In the genomic region with DNA sequence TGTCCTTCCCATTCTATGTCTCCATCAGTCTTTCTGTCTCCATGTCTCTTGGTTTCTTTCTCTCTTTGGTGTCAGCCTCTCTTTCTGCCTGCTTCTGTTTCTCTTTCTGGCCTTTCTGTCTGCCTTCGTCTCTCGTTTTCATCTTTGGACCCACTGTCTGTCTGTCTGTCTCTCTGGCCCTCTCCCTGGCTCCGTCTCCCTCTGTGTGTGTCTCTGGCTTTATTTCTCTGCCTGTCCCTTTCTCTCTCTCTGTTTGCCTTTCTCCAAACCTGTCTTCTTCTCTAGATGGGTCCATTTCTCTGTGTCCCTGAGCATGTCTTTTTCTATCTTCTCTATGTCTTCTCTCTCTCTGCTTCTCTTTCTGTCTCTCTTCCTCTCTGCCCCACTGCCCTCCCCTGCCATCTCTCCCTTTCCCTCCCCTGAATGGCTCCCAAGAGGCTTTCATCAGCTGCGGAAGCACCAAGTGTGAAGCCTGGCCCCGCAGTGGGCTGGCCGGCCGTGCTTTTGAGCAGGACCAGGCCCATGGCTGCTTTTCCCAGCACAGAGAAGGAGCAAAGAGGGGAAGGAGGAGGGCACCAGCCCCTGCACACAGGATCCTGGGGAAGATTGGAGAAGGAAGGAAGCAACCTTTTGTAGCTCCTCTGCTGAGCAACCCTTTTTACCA, we compare ENCODE assay signal across 22 cellular contexts. TPM values are rescaled to one million over a fixed set of nuclear protein-coding genes. Genes with fewer than 3 reads are reported as not detected.
DNase-seq lines count a peak whose midpoint lies in the region; TF ChIP-seq lines count a peak whose summit lies in the region.
"Had no signal": no experiment of that assay in that cellular context is flagged by ENCODE, and none has a peak within 500 bp of the region (broad histone marks: within the 10 kb centered on the region; RNA-seq: fewer than 3 reads in every experiment).

No MANE protein-coding gene starts in this region.

- H4K20me1 ChIP-seq in BLaER1 (peaks cover 8% of the 10 kb centered on the region; the same call in 1 of the 2 replicates), hepatocyte (ENCODE audit: insufficient read depth, poor library complexity, severe bottlenecking) (no peaks in the 10 kb centered on the region)

- peaks cover 23% of the 10 kb centered on the region for H3K4me1 ChIP-seq in BLaER1
- H3K4me1 ChIP-seq in HUES6 (ENCODE audit: control insufficient read depth, insufficient read depth, low read length) = peaks cover 57% of the 10 kb centered on the region
- peaks cover 39% of the 10 kb centered on the region for H3K4me1 ChIP-seq in hepatocyte (ENCODE audit: insufficient read depth)
- H3K4me1 ChIP-seq in parathyroid adenoma = peaks cover 54% of the 10 kb centered on the region

- H2AFZ ChIP-seq in hepatocyte = no peak overlapping the region
- peak overlapping the region; percentile 53 for H2AFZ ChIP-seq in parathyroid adenoma

- H3K4me2 ChIP-seq in BLaER1 (peak overlapping the region; percentile 45), hepatocyte (peak overlapping the region; percentile 60), parathyroid adenoma (ENCODE audit: low read length) (no peak overlapping the region)

- H3K27me3 ChIP-seq in BLaER1 (peaks cover 81% of the 10 kb centered on the region), HUES6 (ENCODE audit: control insufficient read depth, insufficient read depth, low read length) (no peaks in the 10 kb centered on the region), hepatocyte (no peaks in the 10 kb centered on the region), parathyroid adenoma (ENCODE audit: control insufficient read depth, insufficient read depth, low read length) (no peaks in the 10 kb centered on the region)

- H3K9ac ChIP-seq in BLaER1 (no peak overlapping the region), HUES6 (ENCODE audit: low read length) (peak overlapping the region; percentile 38), parathyroid adenoma (no peak overlapping the region)

- TF ChIP-seq CTCF in hepatocyte (IDR thresholded peaks at IDR 0.05; ENCODE audit: poor library complexity) (no peak), parathyroid adenoma (IDR thresholded peaks at IDR 0.05) (no peak)

- no peak overlapping the region for H3K4me3 ChIP-seq in BLaER1
- H3K4me3 ChIP-seq in HUES6 (ENCODE audit: low read depth, low read length) = no peak overlapping the region
- no peak overlapping the region for H3K4me3 ChIP-seq in hepatocyte
- no peak overlapping the region for H3K4me3 ChIP-seq in parathyroid adenoma (ENCODE audit: low read depth, low read length)
- H3K4me3 ChIP-seq: GM12878 had no signal

- no peaks in the 10 kb centered on the region for H3K9me2 ChIP-seq in hepatocyte (replicated peaks; ENCODE audit: insufficient read depth)

- H3K27ac ChIP-seq in BLaER1 (no peak overlapping the region), HUES6 (ENCODE audit: low read depth, low read length) (peak overlapping the region; percentile 17; the same call in 1 of the 2 replicates), hepatocyte (peak overlapping the region; percentile 96), parathyroid adenoma (peak overlapping the region; percentile 99)

- DNase-seq in hepatocyte (ENCODE audit: low spot score) (no peak), H4 (ENCODE audit: low spot score) (no peak), ACHN (no peak), NCI-H226 (no peak)
- no peak for DNase-seq in stimulated activated naive CD4-positive, alpha-beta T cell (lab: John Stamatoyannopoulos, UW)
- DNase-seq: activated CD4-positive, alpha-beta T cell treated with anti-CD3 and anti-CD28 coated beads for 1 hour; activated CD8-positive, alpha-beta T cell treated with anti-CD3 and anti-CD28 coated beads, Interleukin-2, amount 10 ng/mL, durations not matched to agents 7 days and 5 days; activated naive CD4-positive, alpha-beta T cell treated with Interleukin-2 at 50 U/mL for 16 hours; amygdala; CD8-positive, alpha-beta memory T cell; hypothalamus; NCI-H1092 treated with DMSO at 0.1 percent for 48 hours; NCI-H1930; NCI-H345; NCI-H774; occipital lobe; SHP77 treated with DMSO at 0.1 percent for 48 hours; T-cell had no signal

- H3K36me3 ChIP-seq in BLaER1 (no peaks in the 10 kb centered on the region), HUES6 (ENCODE audit: control insufficient read depth, insufficient read depth, low read length) (no peaks in the 10 kb centered on the region), hepatocyte (replicated peaks; ENCODE audit: insufficient read depth, low read depth) (no peaks in the 10 kb centered on the region), parathyroid adenoma (ENCODE audit: control insufficient read depth, insufficient read depth, low read length) (no peaks in the 10 kb centered on the region)

- H3K79me2 ChIP-seq in hepatocyte (no peaks in the 10 kb centered on the region), parathyroid adenoma (no peaks in the 10 kb centered on the region)

- in situ Hi-C loops in ACHN (cut with HindIII; ENCODE audit: low pct_ligation_motif_present, low pct_unique_long_range_greater_than_20kb, low sequenced_read_pairs) = no loop called here

- H3K9me3 ChIP-seq in BLaER1 (no peaks in the 10 kb centered on the region), HUES6 (ENCODE audit: control insufficient read depth, insufficient read depth, low read depth, low read length) (no peaks in the 10 kb centered on the region; the same call in 1 of the 2 replicates), hepatocyte (ENCODE audit: low read depth) (no peaks in the 10 kb centered on the region), parathyroid adenoma (ENCODE audit: control insufficient read depth, low read length) (no peaks in the 10 kb centered on the region)

- 57% methylated on average over 7 of the region's 7 CpGs for WGBS in hepatocyte (ENCODE audit: low lambda C conversion rate, missing lambda C conversion rate)

RNA-seq across cellular contexts. Expression of a gene that starts 57.4 kb away (rescaled TPM):
- total RNA-seq in hepatocyte = 49.1 and 56.8 TPM in 2 replicates
- 57.0 and 71.0 TPM in 2 replicates for polyA plus RNA-seq in hepatocyte
- total RNA-seq in H4 (2014; rRNA removed; shearing (Covaris generic)) = 30.6 and 36.4 TPM in 2 replicates
